In the genomic region with DNA sequence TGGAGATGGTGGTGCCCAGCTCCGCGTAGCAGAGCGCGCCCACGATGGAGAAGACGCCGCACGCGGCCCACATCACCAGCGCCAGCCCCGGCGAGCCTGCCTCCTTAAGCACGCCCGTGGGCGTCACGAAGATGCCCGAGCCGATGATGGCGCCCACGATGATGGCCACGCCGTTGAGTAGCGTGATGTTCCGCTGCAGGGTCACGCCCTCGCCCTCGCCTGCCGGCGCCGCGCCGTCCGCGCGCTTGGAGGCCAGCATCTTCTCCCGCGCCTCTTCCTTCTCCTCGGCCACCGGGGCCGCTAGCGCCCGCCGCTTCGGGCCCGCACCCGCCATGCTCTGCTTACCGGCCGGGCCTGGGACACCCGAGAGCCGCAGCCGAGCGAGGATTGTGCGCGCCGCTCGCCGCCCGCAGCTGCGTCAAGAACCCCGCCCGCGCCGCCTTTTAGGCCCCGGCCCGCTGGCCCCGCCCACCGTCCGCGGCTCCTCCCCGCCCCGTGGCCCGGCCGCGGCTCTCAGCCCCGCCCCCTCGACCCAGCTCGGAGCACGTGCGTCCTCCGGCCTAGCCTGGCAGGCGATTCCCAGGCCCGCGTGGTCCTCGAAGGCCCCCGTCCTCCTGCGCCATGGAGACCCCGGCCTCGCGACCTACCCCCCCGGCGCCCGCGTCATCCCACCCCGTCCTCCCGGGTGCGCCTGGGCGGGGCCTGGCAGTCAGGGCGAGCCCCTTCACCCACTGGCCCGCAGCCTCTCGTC, we compare ENCODE assay signal across 8 cellular contexts. TPM values are rescaled to one million over a fixed set of nuclear protein-coding genes. Genes with fewer than 3 reads are reported as not detected.
DNase-seq lines count a peak whose midpoint lies in the region; ATAC-seq and TF ChIP-seq lines count a peak whose summit lies in the region.
"Not testable (repeated sequence)": the region's sequence is repeated elsewhere in the genome, so short reads cannot be mapped to it uniquely, and the experiment has no call there.

No MANE protein-coding gene starts in this region.

- ATAC-seq in HG03045 (IDR thresholded peaks at IDR 0.05; ENCODE audit: unreplicated experiment) = peak; percentile 51

- H3K36me3 ChIP-seq in prostate gland, tibial nerve: not testable (repeated sequence)

- TF ChIP-seq EP300 in tibial nerve (IDR thresholded peaks at IDR 0.05) = peak in 1 of 2 donors; percentile 61

- intact Hi-C loops in prostate gland (cut with DNase I) = not testable (repeated sequence)

- TF ChIP-seq CTCF in prostate gland (IDR thresholded peaks at IDR 0.05); tibial nerve (IDR thresholded peaks at IDR 0.05): not testable (repeated sequence)

- 5% methylated on average over 44 of the region's 100 CpGs for WGBS in prostate gland
- WGBS in tibial nerve, 2 donors = no CpG with 5 or more reads among the region's 100 CpGs

- H3K27ac ChIP-seq in prostate gland = not testable (repeated sequence)
- H3K27ac ChIP-seq in tibial nerve = peak overlapping the region in 3 of 4 donors; percentile 58 to 74 (median 70)

- DNase-seq in NCI-H2196 (lab: John Stamatoyannopoulos, UW; ENCODE audit: unreplicated experiment) = peak; percentile 91
- peak; percentile 92 for DNase-seq in UCSD-AML1 (lab: John Stamatoyannopoulos, UW; ENCODE audit: unreplicated experiment)
- DNase-seq in astrocyte of the hippocampus (ENCODE audit: low read depth, low spot score) = peak; percentile 91
- peak; percentile 46 for DNase-seq in hepatic stellate cell (ENCODE audit: low spot score)
- DNase-seq in prostate gland (ENCODE audit: low spot score) = peak; percentile 57
- peak; percentile 62 to 64 for DNase-seq in tibial nerve (ENCODE audit: low spot score in 2 of 2)

- not testable (repeated sequence) for H3K27me3 ChIP-seq in prostate gland (replicated peaks; ENCODE audit: insufficient read depth); tibial nerve

- not testable (repeated sequence) for H3K4me1 ChIP-seq in prostate gland (replicated peaks)
- H3K4me1 ChIP-seq in tibial nerve = peaks cover 0 to 14% (median 4%) of the 10 kb centered on the region in 4 donors

- H3K4me3 ChIP-seq in prostate gland (peak overlapping the region; percentile 26 to 49), tibial nerve (peak overlapping the region; percentile 51 to 72 (median 60))

- not testable (repeated sequence) for H3K9me3 ChIP-seq in prostate gland, tibial nerve

- TF ChIP-seq POLR2A in GM10847 (IDR thresholded peaks at IDR 0.05; ENCODE audit: extremely low read depth, insufficient read length) = peak; percentile 92
- peak; percentile 70 for TF ChIP-seq POLR2A in prostate gland (IDR thresholded peaks at IDR 0.05)
- TF ChIP-seq POLR2A in tibial nerve (IDR thresholded peaks at IDR 0.05) = peak; percentile 24 to 40

RNA-seq across cellular contexts. Expression of gene SPN, which starts 49.6 kb away (rescaled TPM):
- total RNA-seq in prostate gland (1 to 10 TPM; 1.6 to 2.0 TPM), tibial nerve (1 to 10 TPM; 1.1 to 1.5 (median 1.3) TPM)

Comparison
In these comparisons a context has a peak if more than half of its experiments do, and no peak if none do; other contexts are left out.
1. POLR2A ChIP-seq: peak in every context shown above with its lines; median percentile 92 in GM10847; 70 in prostate gland; 32 in tibial nerve.